7 cellular contexts compared by ENCODE assay signal in the genomic region with DNA sequence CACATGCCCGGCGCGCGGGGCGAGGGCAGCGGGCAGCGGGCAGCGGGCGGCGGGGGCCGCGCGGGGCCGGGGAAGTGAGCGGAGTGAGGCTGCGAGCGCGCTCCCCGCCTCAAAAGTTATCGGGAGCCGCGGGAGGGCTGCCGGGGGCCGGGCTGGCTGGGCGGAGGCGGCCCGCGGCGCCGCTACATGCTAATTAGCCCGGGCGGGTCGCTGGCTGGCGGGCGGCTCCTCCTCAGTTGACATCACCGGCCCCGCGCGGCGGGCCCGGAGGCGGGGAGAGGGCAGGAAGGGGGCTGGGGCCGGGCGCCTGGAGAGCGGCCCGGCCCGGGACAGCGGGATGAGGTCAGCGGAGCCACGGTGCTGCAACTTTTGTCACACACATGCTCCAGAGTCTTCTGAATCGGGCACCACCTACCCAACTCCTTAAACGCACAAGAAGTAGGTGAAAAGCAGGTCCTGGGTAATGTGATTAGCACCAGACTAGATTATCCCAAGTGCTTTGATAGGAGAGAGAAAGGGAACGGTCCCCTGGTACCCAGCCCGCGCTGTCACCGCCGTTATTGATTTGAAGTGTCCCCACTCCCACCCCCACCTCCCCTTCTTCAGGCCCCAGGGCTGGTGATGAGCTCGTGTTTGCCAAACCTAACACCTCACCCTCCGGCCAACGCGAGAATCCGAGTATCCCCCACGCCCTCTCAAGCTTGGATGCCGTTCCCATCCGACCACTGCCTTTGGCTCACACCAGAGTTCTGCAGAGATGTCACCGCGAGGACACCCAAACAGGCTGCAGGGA.
DNase-seq lines count a peak whose midpoint lies in the region; ATAC-seq lines count a peak whose summit lies in the region.

A gene with protein sequence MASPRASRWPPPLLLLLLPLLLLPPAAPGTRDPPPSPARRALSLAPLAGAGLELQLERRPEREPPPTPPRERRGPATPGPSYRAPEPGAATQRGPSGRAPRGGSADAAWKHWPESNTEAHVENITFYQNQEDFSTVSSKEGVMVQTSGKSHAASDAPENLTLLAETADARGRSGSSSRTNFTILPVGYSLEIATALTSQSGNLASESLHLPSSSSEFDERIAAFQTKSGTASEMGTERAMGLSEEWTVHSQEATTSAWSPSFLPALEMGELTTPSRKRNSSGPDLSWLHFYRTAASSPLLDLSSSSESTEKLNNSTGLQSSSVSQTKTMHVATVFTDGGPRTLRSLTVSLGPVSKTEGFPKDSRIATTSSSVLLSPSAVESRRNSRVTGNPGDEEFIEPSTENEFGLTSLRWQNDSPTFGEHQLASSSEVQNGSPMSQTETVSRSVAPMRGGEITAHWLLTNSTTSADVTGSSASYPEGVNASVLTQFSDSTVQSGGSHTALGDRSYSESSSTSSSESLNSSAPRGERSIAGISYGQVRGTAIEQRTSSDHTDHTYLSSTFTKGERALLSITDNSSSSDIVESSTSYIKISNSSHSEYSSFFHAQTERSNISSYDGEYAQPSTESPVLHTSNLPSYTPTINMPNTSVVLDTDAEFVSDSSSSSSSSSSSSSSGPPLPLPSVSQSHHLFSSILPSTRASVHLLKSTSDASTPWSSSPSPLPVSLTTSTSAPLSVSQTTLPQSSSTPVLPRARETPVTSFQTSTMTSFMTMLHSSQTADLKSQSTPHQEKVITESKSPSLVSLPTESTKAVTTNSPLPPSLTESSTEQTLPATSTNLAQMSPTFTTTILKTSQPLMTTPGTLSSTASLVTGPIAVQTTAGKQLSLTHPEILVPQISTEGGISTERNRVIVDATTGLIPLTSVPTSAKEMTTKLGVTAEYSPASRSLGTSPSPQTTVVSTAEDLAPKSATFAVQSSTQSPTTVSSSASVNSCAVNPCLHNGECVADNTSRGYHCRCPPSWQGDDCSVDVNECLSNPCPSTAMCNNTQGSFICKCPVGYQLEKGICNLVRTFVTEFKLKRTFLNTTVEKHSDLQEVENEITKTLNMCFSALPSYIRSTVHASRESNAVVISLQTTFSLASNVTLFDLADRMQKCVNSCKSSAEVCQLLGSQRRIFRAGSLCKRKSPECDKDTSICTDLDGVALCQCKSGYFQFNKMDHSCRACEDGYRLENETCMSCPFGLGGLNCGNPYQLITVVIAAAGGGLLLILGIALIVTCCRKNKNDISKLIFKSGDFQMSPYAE (N-terminal part only) (minus strand): TSS at position 85 of the 793 bp plus-strand sequence. CDS start 107 bp downstream, outside the sequence.

- peak; percentile 74 for ATAC-seq in GM18498 (IDR thresholded peaks at IDR 0.05; ENCODE audit: unreplicated experiment)
- ATAC-seq in HG02763 (IDR thresholded peaks at IDR 0.05; ENCODE audit: unreplicated experiment) = peak; percentile 60
- ATAC-seq in memory B cell (ENCODE audit: low read depth) = peak; percentile 77

- DNase-seq in NCI-H2227 (lab: John Stamatoyannopoulos, UW; ENCODE audit: unreplicated experiment) (peak; percentile 39), memory B cell (ENCODE audit: low spot score in 2 of 2) (peak; percentile 45 to 59)
- DNase-seq in activated CD8-positive, alpha-beta memory T cell treated with anti-CD3 and anti-CD28 coated beads for 24 hours = peak; percentile 89
- DNase-seq in effector CD8-positive, alpha-beta T cell (lab: John Stamatoyannopoulos, UW) = peak; percentile 49
- DNase-seq in stimulated activated CD8-positive, alpha-beta memory T cell treated with anti-CD3 and anti-CD28 coated beads, Interleukin-12 subunit alpha, Interleukin-12 subunit beta, amount 100 ng/mL, for 24 hours (ENCODE audit: extremely low read depth) = peak; percentile 50

- H3K27me3 Mint-ChIP-seq in memory B cell = peaks cover 7% of the 10 kb centered on the region

- H3K36me3 Mint-ChIP-seq in memory B cell = no peaks in the 10 kb centered on the region

- H3K27ac Mint-ChIP-seq in memory B cell = peak within 1 kb of the TSS; percentile 89

- H3K4me3 Mint-ChIP-seq in memory B cell = peak within 1 kb of the TSS; percentile 95

- no peaks in the 10 kb centered on the region for H3K9me3 Mint-ChIP-seq in memory B cell

- H3K4me1 Mint-ChIP-seq in memory B cell = peaks cover 29% of the 10 kb centered on the region

Comparison
In these comparisons a context has a peak if more than half of its experiments do, and no peak if none do; other contexts are left out.
1. Peak in every context shown above with its lines: DNase-seq and ATAC-seq.
2. DNase-seq: peak in every context shown above with its lines; median percentile 89 in activated CD8-positive, alpha-beta memory T cell treated with anti-CD3 and anti-CD28 coated beads for 24 hours; 52 in memory B cell; 50 in stimulated activated CD8-positive, alpha-beta memory T cell treated with anti-CD3 and anti-CD28 coated beads, Interleukin-12 subunit alpha, Interleukin-12 subunit beta, amount 100 ng/mL, for 24 hours; 49 in effector CD8-positive, alpha-beta T cell; 39 in NCI-H2227.